In genomic region chr2:165198181-165198580, GRCh38 we compare ENCODE assay signal across 18 cellular contexts. TPM values are rescaled to one million over a fixed set of nuclear protein-coding genes. Genes with fewer than 3 reads are reported as not detected.
DNase-seq lines count a peak whose midpoint lies in the region; ATAC-seq and TF ChIP-seq lines count a peak whose summit lies in the region.
"Had no signal": no experiment of that assay in that cellular context is flagged by ENCODE, and none has a peak within 500 bp of the region (broad histone marks: within the 10 kb centered on the region; RNA-seq: fewer than 3 reads in every experiment).

No MANE protein-coding gene starts in this region.

- H3K4me1 Mint-ChIP-seq in GM23338 (peaks cover 14% of the 10 kb centered on the region), WTC11 (peaks cover 14% of the 10 kb centered on the region), neural progenitor cell (peaks cover 4% of the 10 kb centered on the region)

- ATAC-seq in GM23338 (no peak; the same call in 2 of the 3 replicates), WTC11 (no peak)
- ATAC-seq: HCT116, K562, Right ventricle myocardium inferior had no signal

- H3K4me3 ChIP-seq in GM23338 (no peak overlapping the region), neural progenitor cell (no peak overlapping the region), MM.1S (ENCODE audit: low read length) (no peak overlapping the region)
- H3K4me3 ChIP-seq: K562, Peyer's patch had no signal

- no peak overlapping the region for H3K4me2 ChIP-seq in GM23338
- no peak overlapping the region for H3K4me2 ChIP-seq in neural progenitor cell
- H3K4me2 ChIP-seq in MM.1S (ENCODE audit: low read depth, low read length) = no peak overlapping the region

- H3K36me3 ChIP-seq in GM23338 (ENCODE audit: insufficient read depth) (no peaks in the 10 kb centered on the region), neural progenitor cell (no peaks in the 10 kb centered on the region), MM.1S (replicated peaks; ENCODE audit: insufficient read depth, low read length) (no peaks in the 10 kb centered on the region)
- H3K36me3 ChIP-seq: Peyer's patch had no signal

- H3K9ac ChIP-seq in neural progenitor cell (no peak overlapping the region), MM.1S (ENCODE audit: low read length) (no peak overlapping the region)

- peak overlapping the region; percentile 80 for H3K27ac Mint-ChIP-seq in GM23338
- H3K27ac Mint-ChIP-seq in WTC11 = peak overlapping the region; percentile 74; the same call in 1 of the 2 replicates
- H3K27ac Mint-ChIP-seq in neural progenitor cell = no peak overlapping the region
- H3K27ac Mint-ChIP-seq: B cell; CD4-positive, alpha-beta T cell had no signal

- H2AFZ ChIP-seq in GM23338 = peak overlapping the region; percentile 4; the same call in 1 of the 2 replicates
- peak overlapping the region; percentile 54 for H2AFZ ChIP-seq in neural progenitor cell (replicated peaks)
- no peak overlapping the region for H2AFZ ChIP-seq in MM.1S (ENCODE audit: low read length)

- POLR2A ChIA-PET in WTC11 (lab: Charles Lee) = no interaction called here

- H3K79me2 ChIP-seq in GM23338 (replicated peaks; ENCODE audit: insufficient read depth) (no peaks in the 10 kb centered on the region), neural progenitor cell (ENCODE audit: low read depth) (no peaks in the 10 kb centered on the region), MM.1S (ENCODE audit: low read length) (no peaks in the 10 kb centered on the region)

- H3K36me3 Mint-ChIP-seq in GM23338 (ENCODE audit: low read depth) = no peaks in the 10 kb centered on the region
- no peaks in the 10 kb centered on the region for H3K36me3 Mint-ChIP-seq in WTC11
- no peaks in the 10 kb centered on the region for H3K36me3 Mint-ChIP-seq in neural progenitor cell

- no peaks in the 10 kb centered on the region; the same call in 1 of the 2 replicates for H3K9me2 ChIP-seq in GM23338 (ENCODE audit: insufficient read depth)
- no peaks in the 10 kb centered on the region for H3K9me2 ChIP-seq in MM.1S (replicated peaks; ENCODE audit: insufficient read depth, low read length)

- H3K27me3 ChIP-seq in GM23338 (ENCODE audit: insufficient read depth) = no peaks in the 10 kb centered on the region
- H3K27me3 ChIP-seq in neural progenitor cell = no peaks in the 10 kb centered on the region
- H3K27me3 ChIP-seq in MM.1S (replicated peaks; ENCODE audit: insufficient read depth, low read length) = no peaks in the 10 kb centered on the region
- H3K27me3 ChIP-seq: Peyer's patch had no signal

- no peaks in the 10 kb centered on the region for H3K4me1 ChIP-seq in GM23338 (ENCODE audit: insufficient read depth)
- no peaks in the 10 kb centered on the region for H3K4me1 ChIP-seq in neural progenitor cell
- peaks cover 8% of the 10 kb centered on the region for H3K4me1 ChIP-seq in MM.1S (ENCODE audit: low read length)
- H3K4me1 ChIP-seq: Peyer's patch had no signal

- H3K27ac ChIP-seq in GM23338 (ENCODE audit: low read depth) (0 out of 2 replicates have a peak overlapping the region, but pooled peaks have one; percentile 4), neural progenitor cell (no peak overlapping the region), MM.1S (ENCODE audit: low read length) (no peak overlapping the region)
- H3K27ac ChIP-seq: Peyer's patch had no signal

- H3K4me3 Mint-ChIP-seq in GM23338 = no peak overlapping the region
- H3K4me3 Mint-ChIP-seq in WTC11 = no peak overlapping the region
- no peak overlapping the region for H3K4me3 Mint-ChIP-seq in neural progenitor cell
- H3K4me3 Mint-ChIP-seq: CD4-positive, alpha-beta T cell had no signal

- H3F3A ChIP-seq in GM23338 (replicated peaks; ENCODE audit: low read depth) (no peaks in the 10 kb centered on the region), neural progenitor cell (ENCODE audit: low read depth) (no peaks in the 10 kb centered on the region), MM.1S (ENCODE audit: insufficient read depth, low read length) (0 out of 2 replicates have a peak, but pooled peaks cover under 1% of the 10 kb centered on the region)

- H4K20me1 ChIP-seq in GM23338 (replicated peaks; ENCODE audit: insufficient read depth) (no peaks in the 10 kb centered on the region), neural progenitor cell (ENCODE audit: low read depth) (no peaks in the 10 kb centered on the region), MM.1S (ENCODE audit: insufficient read depth, low read length) (no peaks in the 10 kb centered on the region)

- no peaks in the 10 kb centered on the region for H3K9me3 ChIP-seq in neural progenitor cell (ENCODE audit: low read depth)
- no peaks in the 10 kb centered on the region for H3K9me3 ChIP-seq in MM.1S (replicated peaks; ENCODE audit: insufficient read depth, low read length)
- H3K9me3 ChIP-seq: Peyer's patch had no signal

- TF ChIP-seq CTCF in GM23338 (conservative IDR thresholded peaks at IDR 0.05; ENCODE audit: low read depth in 2 of 2) (no peak), WTC11 (IDR thresholded peaks at IDR 0.05) (no peak), neural progenitor cell (IDR thresholded peaks at IDR 0.05) (no peak), MM.1S (IDR thresholded peaks at IDR 0.05; ENCODE audit: low read length) (no peak)

- CTCF ChIA-PET in WTC11 (lab: Charles Lee) = interaction anchor here (1.2 to 1.6 kb wide), 3 partner anchors 181 to 205 kb away, joined by 3 to 5 read pairs (median 3); no protein-coding TSS in a partner anchor

- no peaks in the 10 kb centered on the region for H3K27me3 Mint-ChIP-seq in GM23338 (ENCODE audit: insufficient read depth, low read depth, poor library complexity)
- no peaks in the 10 kb centered on the region for H3K27me3 Mint-ChIP-seq in WTC11 (ENCODE audit: low read depth)
- H3K27me3 Mint-ChIP-seq in neural progenitor cell (ENCODE audit: insufficient read depth, low read depth) = no peaks in the 10 kb centered on the region
- H3K27me3 Mint-ChIP-seq: B cell; CD4-positive, alpha-beta T cell had no signal

- H3K9me3 Mint-ChIP-seq in GM23338 (no peaks in the 10 kb centered on the region), WTC11 (no peaks in the 10 kb centered on the region), neural progenitor cell (no peaks in the 10 kb centered on the region)
- H3K9me3 Mint-ChIP-seq: CD4-positive, alpha-beta T cell had no signal

- DNase-seq in DMS53 (lab: John Stamatoyannopoulos, UW) = peak; percentile 68
- DNase-seq in GM23338 (ENCODE audit: low spot score) = no peak
- no peak for DNase-seq in WTC11 (ENCODE audit: low spot score)
- no peak for DNase-seq in neural progenitor cell (ENCODE audit: low spot score)
- DNase-seq in MM.1S = no peak
- DNase-seq in NCI-H146 treated with DMSO at 0.1 percent for 48 hours (lab: John Stamatoyannopoulos, UW; ENCODE audit: unreplicated experiment) = no peak
- DNase-seq in stimulated activated CD4-positive, alpha-beta T cell treated with anti-CD3 and anti-CD28 coated beads, Interleukin-2, amount 100 ng/mL, for 24 hours = no peak
- DNase-seq: Calu3; CD4-positive, alpha-beta T cell; DMS79; NCI-H1048; NCI-H1694; NCI-H774; Peyer's patch had no signal

TF ChIP-seq in GM23338, 12 proteins besides CTCF, POLR2A, EP300 and RAD21 (continues in another document):
- TF ChIP-seq EZH2 (IDR thresholded peaks at IDR 0.05; ENCODE audit: low read depth, unreplicated experiment) = no peak
- TF ChIP-seq ZNF114 (CRISPR knock-in tag; IDR thresholded peaks at IDR 0.05) = no peak

TF ChIP-seq in WTC11, 78 proteins besides CTCF, POLR2A, EP300 and RAD21 (continues in another document):
- no peak for TF ChIP-seq ZNF138 (CRISPR knock-in tag; conservative IDR thresholded peaks at IDR 0.05)
- TF ChIP-seq, protein P1, sequence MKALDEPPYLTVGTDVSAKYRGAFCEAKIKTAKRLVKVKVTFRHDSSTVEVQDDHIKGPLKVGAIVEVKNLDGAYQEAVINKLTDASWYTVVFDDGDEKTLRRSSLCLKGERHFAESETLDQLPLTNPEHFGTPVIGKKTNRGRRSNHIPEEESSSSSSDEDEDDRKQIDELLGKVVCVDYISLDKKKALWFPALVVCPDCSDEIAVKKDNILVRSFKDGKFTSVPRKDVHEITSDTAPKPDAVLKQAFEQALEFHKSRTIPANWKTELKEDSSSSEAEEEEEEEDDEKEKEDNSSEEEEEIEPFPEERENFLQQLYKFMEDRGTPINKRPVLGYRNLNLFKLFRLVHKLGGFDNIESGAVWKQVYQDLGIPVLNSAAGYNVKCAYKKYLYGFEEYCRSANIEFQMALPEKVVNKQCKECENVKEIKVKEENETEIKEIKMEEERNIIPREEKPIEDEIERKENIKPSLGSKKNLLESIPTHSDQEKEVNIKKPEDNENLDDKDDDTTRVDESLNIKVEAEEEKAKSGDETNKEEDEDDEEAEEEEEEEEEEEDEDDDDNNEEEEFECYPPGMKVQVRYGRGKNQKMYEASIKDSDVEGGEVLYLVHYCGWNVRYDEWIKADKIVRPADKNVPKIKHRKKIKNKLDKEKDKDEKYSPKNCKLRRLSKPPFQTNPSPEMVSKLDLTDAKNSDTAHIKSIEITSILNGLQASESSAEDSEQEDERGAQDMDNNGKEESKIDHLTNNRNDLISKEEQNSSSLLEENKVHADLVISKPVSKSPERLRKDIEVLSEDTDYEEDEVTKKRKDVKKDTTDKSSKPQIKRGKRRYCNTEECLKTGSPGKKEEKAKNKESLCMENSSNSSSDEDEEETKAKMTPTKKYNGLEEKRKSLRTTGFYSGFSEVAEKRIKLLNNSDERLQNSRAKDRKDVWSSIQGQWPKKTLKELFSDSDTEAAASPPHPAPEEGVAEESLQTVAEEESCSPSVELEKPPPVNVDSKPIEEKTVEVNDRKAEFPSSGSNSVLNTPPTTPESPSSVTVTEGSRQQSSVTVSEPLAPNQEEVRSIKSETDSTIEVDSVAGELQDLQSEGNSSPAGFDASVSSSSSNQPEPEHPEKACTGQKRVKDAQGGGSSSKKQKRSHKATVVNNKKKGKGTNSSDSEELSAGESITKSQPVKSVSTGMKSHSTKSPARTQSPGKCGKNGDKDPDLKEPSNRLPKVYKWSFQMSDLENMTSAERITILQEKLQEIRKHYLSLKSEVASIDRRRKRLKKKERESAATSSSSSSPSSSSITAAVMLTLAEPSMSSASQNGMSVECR (CRISPR knock-in tag; IDR thresholded peaks at IDR 0.05; ENCODE audit: borderline replicate concordance) = no peak
- no peak for TF ChIP-seq KAT7 (CRISPR knock-in tag; IDR thresholded peaks at IDR 0.05; ENCODE audit: borderline replicate concordance)
- no peak for TF ChIP-seq TEAD1 (CRISPR knock-in tag; IDR thresholded peaks at IDR 0.05)
- TF ChIP-seq MXD4 (CRISPR knock-in tag; IDR thresholded peaks at IDR 0.05; ENCODE audit: borderline replicate concordance) = no peak
- TF ChIP-seq ELF4 (CRISPR knock-in tag; IDR thresholded peaks at IDR 0.05; ENCODE audit: low read depth) = no peak

RNA-seq across cellular contexts. Expression of gene SCN3A, which starts 5.7 kb away (rescaled TPM):
- 0.66 TPM in 1 of 2 replicates, not detected in the other for total RNA-seq in GM23338 (2014; rRNA removed; shearing (Covaris generic))
- not detected in 2 replicates for polyA plus RNA-seq in GM23338 (2016; fragmentation: Nextera tagmentation; extraction: Ambion mirVana)
- total RNA-seq in WTC11 (2021) = 0.04 TPM in 1 of 3 replicates, not detected in the others
- total RNA-seq in neural progenitor cell (ENCODE audit: low replicate concordance) = 0.40 TPM in 1 of 2 replicates, not detected in the other
- total RNA-seq: CD4-positive, alpha-beta T cell; K562 had no signal
- polyA plus RNA-seq: K562 had no signal

RNA-seq across cellular contexts. Expression of gene SCN2A, which starts 41.0 kb away (rescaled TPM):
- total RNA-seq in GM23338 (2014; rRNA removed; shearing (Covaris generic)) = 0.52 and 0.82 TPM in 2 replicates
- 0.45 and 0.52 TPM in 2 replicates for polyA plus RNA-seq in GM23338 (2016; fragmentation: Nextera tagmentation; extraction: Ambion mirVana)
- total RNA-seq in WTC11 (2021) (0.39 to 0.53 TPM (median 0.44 TPM) in 3 replicates), neural progenitor cell (ENCODE audit: low replicate concordance) (0.30 and 0.34 TPM in 2 replicates)
- total RNA-seq: CD4-positive, alpha-beta T cell had no signal
